ENCODE assay signal across 16 cellular contexts in the genomic region with DNA sequence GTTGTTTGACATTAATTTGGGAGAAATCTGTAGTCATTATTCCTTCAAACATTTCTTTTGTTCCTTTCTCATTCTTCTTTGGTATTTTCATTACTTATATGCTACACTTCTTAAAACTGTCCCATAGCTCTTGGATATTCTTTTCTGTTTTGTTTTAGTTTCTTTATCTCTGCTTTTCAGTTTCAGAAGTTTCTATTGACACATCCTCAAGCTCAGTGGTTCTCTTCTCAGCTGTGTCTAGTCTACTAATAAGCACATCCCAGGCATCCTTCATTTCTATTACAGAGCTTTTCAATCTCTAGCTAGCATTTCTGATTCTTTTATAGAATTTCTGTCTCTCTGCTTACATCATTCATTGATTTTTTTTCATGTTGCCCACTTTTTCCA.
DNase-seq lines count a peak whose midpoint lies in the region; ATAC-seq and TF ChIP-seq lines count a peak whose summit lies in the region.
"Had no signal": no experiment of that assay in that cellular context is flagged by ENCODE, and none has a peak within 500 bp of the region (broad histone marks: within the 10 kb centered on the region; RNA-seq: fewer than 3 reads in every experiment).

No MANE protein-coding gene starts in this region.

- H3K27me3 ChIP-seq in thyroid gland: no peaks in the 10 kb centered on the region
- H3K27me3 ChIP-seq in Peyer's patch: no peaks in the 10 kb centered on the region
- H3K27me3 ChIP-seq: heart right ventricle had no signal

- no peaks in the 10 kb centered on the region for H3K36me3 ChIP-seq in thyroid gland
- H3K36me3 ChIP-seq in Peyer's patch: no peaks in the 10 kb centered on the region
- H3K36me3 ChIP-seq: heart right ventricle, thoracic aorta had no signal

- intact Hi-C loops in thyroid gland (cut with DNase I): no loop called here

- no peaks in the 10 kb centered on the region for H3K4me1 ChIP-seq in thyroid gland
- H3K4me1 ChIP-seq in Peyer's patch: no peaks in the 10 kb centered on the region

- H3K27ac ChIP-seq in thyroid gland (no peak overlapping the region), Peyer's patch (no peak overlapping the region)
- H3K27ac ChIP-seq: epithelial cell of prostate, heart right ventricle, thoracic aorta had no signal

- ATAC-seq in GM19025 (IDR thresholded peaks at IDR 0.05; ENCODE audit: low read depth, unreplicated experiment) (peak; percentile 85), GM21786 (IDR thresholded peaks at IDR 0.05; ENCODE audit: unreplicated experiment) (peak; percentile 84), HG03196 (IDR thresholded peaks at IDR 0.05; ENCODE audit: unreplicated experiment) (peak; percentile 63), GM21423 (IDR thresholded peaks at IDR 0.05; ENCODE audit: unreplicated experiment) (no peak)
- ATAC-seq: activated naive CD8-positive, alpha-beta T cell treated with anti-CD3 and anti-CD28 coated beads, Interleukin-2, amount 50 U/mL, for 24 hours; CD8-positive, alpha-beta T cell; heart right ventricle had no signal

- H3K9me3 ChIP-seq in thyroid gland (no peaks in the 10 kb centered on the region), Peyer's patch (no peaks in the 10 kb centered on the region)
- H3K9me3 ChIP-seq: thoracic aorta had no signal

- TF ChIP-seq CTCF in GM12865 (IDR thresholded peaks at IDR 0.05; ENCODE audit: insufficient read depth, low read depth, low read length, missing control alignments) (no peak), thyroid gland (IDR thresholded peaks at IDR 0.05) (no peak), Peyer's patch (IDR thresholded peaks at IDR 0.05) (no peak)

- peak; percentile 27 for DNase-seq in GM12865 (ENCODE audit: low read depth)
- no peak for DNase-seq in thyroid gland
- no peak for DNase-seq in islet precursor cell
- DNase-seq in Peyer's patch: no peak
- DNase-seq: activated naive CD8-positive, alpha-beta T cell treated with anti-CD3 and anti-CD28 coated beads, Interleukin-2, amount 50 U/mL, for 24 hours; activated T-cell treated with anti-CD3 and anti-CD28 coated beads, Interleukin-2, amount 50 U/mL, for 1 hour; CD8-positive, alpha-beta T cell; heart right ventricle; NCI-H1048; stimulated activated CD4-positive, alpha-beta T cell treated with anti-CD3 and anti-CD28 coated beads, Interleukin-12 subunit alpha, Interleukin-12 subunit beta, amount 100 ng/mL, for 4 hours had no signal

- H3K4me3 ChIP-seq in GM12865 (ENCODE audit: low read depth, low read length) (no peak overlapping the region), thyroid gland (replicated peaks in 1 of 3) (no peak overlapping the region), Peyer's patch (no peak overlapping the region)
- H3K4me3 ChIP-seq: heart right ventricle, thoracic aorta had no signal

- TF ChIP-seq POLR2A in thyroid gland (IDR thresholded peaks at IDR 0.05): no peak
- no peak for TF ChIP-seq POLR2A in Peyer's patch (IDR thresholded peaks at IDR 0.05)
